ENCODE assay signal across 3 cellular contexts in genomic region chr21:37002851-37003250, GRCh38. TPM values are rescaled to one million over a fixed set of nuclear protein-coding genes. Genes with fewer than 3 reads are reported as not detected.
"Had no signal": no experiment of that assay in that cellular context is flagged by ENCODE, and none has a peak within 500 bp of the region (broad histone marks: within the 10 kb centered on the region; RNA-seq: fewer than 3 reads in every experiment).

No MANE protein-coding gene starts in this region.

RNA-seq across cellular contexts. Expression of gene RIPPLY3, which starts 3.7 kb away (rescaled TPM):
- total RNA-seq: GM23248, H4, HFFc6 had no signal
- polyA plus RNA-seq: GM23248 had no signal
